Comparison of ENCODE assay signal across 1 cellular context in the genomic region with DNA sequence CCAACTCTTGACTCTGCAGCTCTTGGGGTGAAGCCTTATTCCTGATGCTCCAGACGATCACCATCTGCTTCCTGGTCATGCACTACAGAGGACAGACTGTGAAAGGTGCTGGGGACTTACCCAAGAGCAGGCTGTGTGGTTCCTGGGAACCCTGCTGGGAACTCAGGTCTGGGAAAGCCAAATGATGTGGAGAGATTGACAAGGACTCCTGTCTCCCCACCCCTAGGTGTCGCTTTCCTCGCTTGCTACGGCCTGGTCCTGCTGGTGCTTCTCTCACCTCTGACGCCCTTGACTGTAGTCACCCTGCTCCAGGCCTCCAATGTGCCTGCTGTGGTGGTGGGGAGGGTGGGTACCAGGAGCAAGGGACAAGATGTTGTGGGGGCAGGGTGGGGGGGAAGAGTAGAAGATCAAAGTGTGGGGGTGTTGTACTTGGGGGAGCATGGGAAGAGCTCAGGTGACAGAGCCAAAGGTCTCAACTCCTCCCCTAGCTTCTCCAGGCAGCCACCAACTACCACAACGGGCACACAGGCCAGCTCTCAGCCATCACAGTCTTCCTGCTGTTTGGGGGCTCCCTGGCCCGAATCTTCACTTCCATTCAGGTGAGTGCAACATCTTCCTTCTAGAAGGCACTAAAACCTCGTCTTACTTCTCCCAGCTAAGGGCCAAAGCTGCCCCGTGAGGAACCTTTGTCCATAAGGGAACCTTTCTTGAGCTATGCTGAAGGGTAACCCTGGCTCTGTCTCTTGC.
TF ChIP-seq lines count a peak whose summit lies in the region.

No MANE protein-coding gene starts in this region.

TF ChIP-seq in A549, 52 proteins besides CTCF, POLR2A, EP300 and RAD21 (continued from another document):
- TF ChIP-seq ESRRA (IDR thresholded peaks at IDR 0.05; ENCODE audit: borderline replicate concordance, low read length) (peak; percentile 83; the same call in 1 of the 2 replicates), KDM1A (IDR thresholded peaks at IDR 0.05; ENCODE audit: low read depth) (no peak), NFE2L2 (conservative IDR thresholded peaks at IDR 0.05; ENCODE audit: low read length) (no peak)
TF ChIP-seq in A549: peak in this region for 2.
